Comparison of ENCODE assay signal across 29 cellular contexts in the genomic region with DNA sequence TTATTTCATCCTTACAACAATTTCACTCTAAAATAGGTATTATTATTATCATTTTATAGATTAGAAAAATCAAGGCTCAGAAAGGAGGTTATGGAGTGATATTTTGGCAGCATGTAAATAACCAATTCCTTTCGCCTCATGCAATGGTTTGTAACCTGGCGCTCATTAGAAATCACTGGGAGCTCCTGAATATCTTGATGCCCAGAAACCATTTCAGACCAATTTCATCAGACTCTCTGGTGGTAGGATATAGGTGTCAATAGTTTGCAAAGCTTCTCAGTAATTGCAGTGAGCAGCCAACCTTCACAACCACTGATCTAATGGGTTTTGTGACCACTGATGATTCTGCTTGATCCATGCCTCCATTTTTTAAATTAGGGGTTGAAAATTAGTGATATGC.
"Had no signal": no experiment of that assay in that cellular context is flagged by ENCODE, and none has a peak within 500 bp of the region (broad histone marks: within the 10 kb centered on the region; RNA-seq: fewer than 3 reads in every experiment).

No MANE protein-coding gene starts in this region.

- H3K36me3 ChIP-seq: ascending aorta, cardiac muscle cell had no signal

- H3K4me1 ChIP-seq: ascending aorta had no signal

- ATAC-seq: activated CD4-positive, alpha-beta T cell treated with anti-CD3 and anti-CD28 coated beads for 36 hours; activated CD4-positive, CD25-positive, alpha-beta regulatory T cell treated with anti-CD3 and anti-CD28 coated beads, Interleukin-2, amount 50 U/mL, for 24 hours; activated CD8-positive, alpha-beta memory T cell treated with anti-CD3 and anti-CD28 coated beads, Interleukin-2, amount 10 ng/mL, durations not matched to agents 7 days and 5 days; activated CD8-positive, alpha-beta T cell treated with anti-CD3 and anti-CD28 coated beads, Interleukin-2, amount 10 ng/mL, durations not matched to agents 7 days and 5 days; activated naive CD8-positive, alpha-beta T cell treated with anti-CD3 and anti-CD28 coated beads, Interleukin-2, amount 50 U/mL, for 24 hours had no signal

- H3K27me3 ChIP-seq: ascending aorta, cardiac muscle cell had no signal

- DNase-seq: activated CD4-positive, alpha-beta memory T cell treated with anti-CD3 and anti-CD28 coated beads, Interleukin-2, amount 10 ng/mL, durations not matched to agents 7 days and 5 days; activated CD4-positive, alpha-beta T cell treated with anti-CD3 and anti-CD28 coated beads for 1 hour; activated CD4-positive, alpha-beta T cell treated with anti-CD3 and anti-CD28 coated beads for 36 hours; activated CD4-positive, alpha-beta T cell treated with anti-CD3 and anti-CD28 coated beads for 48 hours; activated CD4-positive, alpha-beta T cell treated with anti-CD3 and anti-CD28 coated beads, Interleukin-2, amount 10 ng/mL, durations not matched to agents 7 days and 5 days; activated CD4-positive, alpha-beta T cell treated with anti-CD3 and anti-CD28 coated beads, Interleukin-2, amount 50 U/mL, for 48 hours; activated CD4-positive, CD25-positive, alpha-beta regulatory T cell; activated CD8-positive, alpha-beta memory T cell treated with anti-CD3 and anti-CD28 coated beads for 24 hours; activated CD8-positive, alpha-beta memory T cell treated with anti-CD3 and anti-CD28 coated beads, Interleukin-2, amount 10 ng/mL, durations not matched to agents 7 days and 5 days; activated CD8-positive, alpha-beta memory T cell treated with anti-CD3 and anti-CD28 coated beads, Interleukin-2, amount 50 U/mL, for 48 hours; activated CD8-positive, alpha-beta T cell treated with anti-CD3 and anti-CD28 coated beads, Interleukin-2, amount 10 ng/mL, durations not matched to agents 7 days and 5 days; activated effector memory CD4-positive, alpha-beta T cell treated with Interleukin-2 at 50 U/mL for 16 hours; activated gamma-delta T cell; activated naive CD4-positive, alpha-beta T cell treated with anti-CD3 and anti-CD28 coated beads, Interleukin-2, amount 10 ng/mL, durations not matched to agents 7 days and 5 days; activated naive CD4-positive, alpha-beta T cell treated with Interleukin-2 at 50 U/mL for 16 hours; activated naive CD8-positive, alpha-beta T cell treated with anti-CD3 and anti-CD28 coated beads, Interleukin-2, amount 10 ng/mL, durations not matched to agents 7 days and 5 days; activated naive CD8-positive, alpha-beta T cell treated with anti-CD3 and anti-CD28 coated beads, Interleukin-2, amount 50 U/mL, for 24 hours; activated T-cell treated with anti-CD3 and anti-CD28 coated beads, Interleukin-2, amount 50 U/mL, for 24 hours; activated T-cell treated with anti-CD3 and anti-CD28 coated beads, Interleukin-2, amount 50 U/mL, for 48 hours; amygdala; anterior cingulate cortex; caudate nucleus; cerebellar nuclear complex; T-helper 2 cell; T-helper 9 cell had no signal

- H3K9me3 ChIP-seq: ascending aorta had no signal

- H3K4me3 ChIP-seq: ascending aorta, cardiac muscle cell had no signal

- H3K27ac ChIP-seq: ascending aorta, cardiac muscle cell, VCaP had no signal
